In the genomic region with DNA sequence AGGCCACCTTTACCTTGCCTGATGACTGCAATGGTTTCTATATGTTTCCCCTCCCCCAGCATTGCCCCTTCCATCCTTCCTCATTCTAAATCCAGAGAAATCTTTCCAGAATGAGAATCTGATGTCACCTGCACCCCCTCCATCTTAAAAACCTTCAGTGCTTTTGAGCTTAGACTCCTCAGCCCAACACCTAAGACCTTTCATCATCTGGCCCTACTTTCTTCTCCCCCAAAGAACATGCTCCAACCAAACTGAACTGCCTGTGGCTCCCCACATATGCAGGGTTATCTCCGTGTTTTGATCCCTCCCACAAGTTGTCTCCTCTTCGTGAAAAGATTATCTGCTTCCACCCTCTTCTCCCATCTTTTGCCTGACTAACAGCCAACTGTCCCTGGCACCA, we compare ENCODE assay signal across 23 cellular contexts. TPM values are rescaled to one million over a fixed set of nuclear protein-coding genes. Genes with fewer than 3 reads are reported as not detected.
DNase-seq lines count a peak whose midpoint lies in the region; ATAC-seq and TF ChIP-seq lines count a peak whose summit lies in the region.
"Had no signal": no experiment of that assay in that cellular context is flagged by ENCODE, and none has a peak within 500 bp of the region (broad histone marks: within the 10 kb centered on the region; RNA-seq: fewer than 3 reads in every experiment).

No MANE protein-coding gene starts in this region.

- ATAC-seq in foreskin keratinocyte: no peak
- ATAC-seq: gastroesophageal sphincter, sciatic nerve had no signal

- peaks cover 100% of the 10 kb centered on the region for H3K4me1 ChIP-seq in DOHH2 (ENCODE audit: control insufficient read depth, low read length)
- H3K4me1 ChIP-seq in foreskin keratinocyte: peaks cover 5% of the 10 kb centered on the region
- H3K4me1 ChIP-seq: HAP-1 had no signal

- POLR2A ChIA-PET in activated CD4-positive, alpha-beta memory T cell treated with anti-CD3 and anti-CD28 coated beads for 36 hours (lab: Charles Lee): no interaction called here
- POLR2A ChIA-PET in activated CD4-positive, alpha-beta memory T cell treated with anti-CD3 and anti-CD28 coated beads, Interleukin-2, amount 10 ng/mL, durations not matched to agents 7 days and 5 days (lab: Charles Lee): no interaction called here

- intact Hi-C loops in activated CD4-positive, alpha-beta memory T cell treated with anti-CD3 and anti-CD28 coated beads for 36 hours (cut with micrococcal nuclease): no loop called here

- peaks cover 100% of the 10 kb centered on the region for H3K36me3 ChIP-seq in DOHH2 (ENCODE audit: control insufficient read depth, low read length)
- H3K36me3 ChIP-seq: HAP-1 had no signal

- H3K4me3 Mint-ChIP-seq in activated CD4-positive, alpha-beta memory T cell treated with anti-CD3 and anti-CD28 coated beads for 36 hours: no peak overlapping the region
- no peak overlapping the region for H3K4me3 Mint-ChIP-seq in activated CD4-positive, alpha-beta memory T cell treated with anti-CD3 and anti-CD28 coated beads, Interleukin-2, amount 10 ng/mL, durations not matched to agents 7 days and 5 days
- no peak overlapping the region for H3K4me3 Mint-ChIP-seq in activated naive CD8-positive, alpha-beta T cell
- H3K4me3 Mint-ChIP-seq in nephron: no peak overlapping the region

- H3K27ac Mint-ChIP-seq in activated CD4-positive, alpha-beta memory T cell treated with anti-CD3 and anti-CD28 coated beads for 36 hours: peak overlapping the region; percentile 19
- H3K27ac Mint-ChIP-seq in activated CD4-positive, alpha-beta memory T cell treated with anti-CD3 and anti-CD28 coated beads, Interleukin-2, amount 10 ng/mL, durations not matched to agents 7 days and 5 days: no peak overlapping the region
- peak overlapping the region; percentile 13 for H3K27ac Mint-ChIP-seq in activated naive CD8-positive, alpha-beta T cell
- peak overlapping the region in 2 of 3 experiments; percentile 13 to 64 for H3K27ac Mint-ChIP-seq in nephron

- TF ChIP-seq CTCF in DOHH2 (IDR thresholded peaks at IDR 0.05; ENCODE audit: low read depth, low read length, poor library complexity, severe bottlenecking): no peak
- no peak for TF ChIP-seq CTCF in nephron (IDR thresholded peaks at IDR 0.05; ENCODE audit: unreplicated experiment in 3 of 3)
- TF ChIP-seq CTCF in foreskin keratinocyte (conservative IDR thresholded peaks at IDR 0.05): no peak

- peaks cover 37% of the 10 kb centered on the region for H3K36me3 Mint-ChIP-seq in activated CD4-positive, alpha-beta memory T cell treated with anti-CD3 and anti-CD28 coated beads for 36 hours
- peaks cover 86% of the 10 kb centered on the region for H3K36me3 Mint-ChIP-seq in activated CD4-positive, alpha-beta memory T cell treated with anti-CD3 and anti-CD28 coated beads, Interleukin-2, amount 10 ng/mL, durations not matched to agents 7 days and 5 days (ENCODE audit: low read depth)
- peaks cover 30% of the 10 kb centered on the region for H3K36me3 Mint-ChIP-seq in activated naive CD8-positive, alpha-beta T cell
- H3K36me3 Mint-ChIP-seq in nephron (ENCODE audit: low read depth): peaks cover 12% of the 10 kb centered on the region

- peak overlapping the region; percentile 56 for H3K4me2 ChIP-seq in DOHH2 (ENCODE audit: low read length)

- no peaks in the 10 kb centered on the region for H3K27me3 Mint-ChIP-seq in activated CD4-positive, alpha-beta memory T cell treated with anti-CD3 and anti-CD28 coated beads for 36 hours
- H3K27me3 Mint-ChIP-seq in activated CD4-positive, alpha-beta memory T cell treated with anti-CD3 and anti-CD28 coated beads, Interleukin-2, amount 10 ng/mL, durations not matched to agents 7 days and 5 days: no peaks in the 10 kb centered on the region
- no peaks in the 10 kb centered on the region for H3K27me3 Mint-ChIP-seq in activated naive CD8-positive, alpha-beta T cell
- H3K27me3 Mint-ChIP-seq in nephron (ENCODE audit: low read depth): no peaks in the 10 kb centered on the region

- peaks cover 17% of the 10 kb centered on the region for H3F3A ChIP-seq in DOHH2 (ENCODE audit: control insufficient read depth, insufficient read depth)

- DNase-seq in activated CD4-positive, alpha-beta memory T cell treated with anti-CD3 and anti-CD28 coated beads for 36 hours: no peak
- no peak for DNase-seq in activated CD4-positive, alpha-beta memory T cell treated with anti-CD3 and anti-CD28 coated beads, Interleukin-2, amount 10 ng/mL, durations not matched to agents 7 days and 5 days
- no peak for DNase-seq in GM19238 (ENCODE audit: insufficient read length, low spot score)
- DNase-seq in NCI-H2171 treated with DMSO at 0.1 percent for 48 hours (lab: John Stamatoyannopoulos, UW): no peak
- no peak for DNase-seq in foreskin keratinocyte
- DNase-seq: activated CD4-positive, alpha-beta T cell treated with anti-CD3 and anti-CD28 coated beads for 48 hours; caudate nucleus; GDM1; Kasumi-1; NCI-H1048; NCI-H2081 treated with DMSO at 0.1 percent for 48 hours; NCI-H510A treated with DMSO at 0.1 percent for 48 hours; posterior cingulate gyrus; RPMI8226 had no signal

- H3K27ac ChIP-seq in DOHH2 (ENCODE audit: low read depth, low read length) (peak overlapping the region; percentile 57), foreskin keratinocyte (no peak overlapping the region)
- H3K27ac ChIP-seq: BLaER1 treated with 17β-estradiol and CSF1 and Interleukin-3, amounts not matched to agents 10 nM and 100 nM; SK-N-MC had no signal

- no peak overlapping the region for H3K4me3 ChIP-seq in DOHH2 (ENCODE audit: low read length)
- H3K4me3 ChIP-seq: BLaER1 treated with 17β-estradiol and CSF1 and Interleukin-3, amounts not matched to agents 10 nM and 100 nM; gastroesophageal sphincter; HAP-1; SK-N-MC; thoracic aorta had no signal

- H3K79me2 ChIP-seq in DOHH2 (ENCODE audit: control insufficient read depth, low read length): peaks cover 100% of the 10 kb centered on the region

- H3K4me1 Mint-ChIP-seq in activated CD4-positive, alpha-beta memory T cell treated with anti-CD3 and anti-CD28 coated beads for 36 hours (ENCODE audit: low read depth): peaks cover 57% of the 10 kb centered on the region
- H3K4me1 Mint-ChIP-seq in activated CD4-positive, alpha-beta memory T cell treated with anti-CD3 and anti-CD28 coated beads, Interleukin-2, amount 10 ng/mL, durations not matched to agents 7 days and 5 days: peaks cover 47% of the 10 kb centered on the region
- peaks cover 49% of the 10 kb centered on the region for H3K4me1 Mint-ChIP-seq in activated naive CD8-positive, alpha-beta T cell (ENCODE audit: low read depth)
- peaks cover 32% of the 10 kb centered on the region for H3K4me1 Mint-ChIP-seq in nephron

- peaks cover 54% of the 10 kb centered on the region for H4K20me1 ChIP-seq in DOHH2 (ENCODE audit: control insufficient read depth, insufficient read depth, low read depth, low read length)

- H3K27me3 ChIP-seq in DOHH2 (ENCODE audit: control insufficient read depth, low read length) (no peaks in the 10 kb centered on the region), foreskin keratinocyte (no peaks in the 10 kb centered on the region)
- H3K27me3 ChIP-seq: BLaER1 treated with 17β-estradiol and CSF1 and Interleukin-3, amounts not matched to agents 10 nM and 100 nM; gastroesophageal sphincter had no signal

- no peaks in the 10 kb centered on the region for H3K9me3 Mint-ChIP-seq in activated CD4-positive, alpha-beta memory T cell treated with anti-CD3 and anti-CD28 coated beads for 36 hours
- no peaks in the 10 kb centered on the region for H3K9me3 Mint-ChIP-seq in activated CD4-positive, alpha-beta memory T cell treated with anti-CD3 and anti-CD28 coated beads, Interleukin-2, amount 10 ng/mL, durations not matched to agents 7 days and 5 days
- H3K9me3 Mint-ChIP-seq in activated naive CD8-positive, alpha-beta T cell (ENCODE audit: low read depth): no peaks in the 10 kb centered on the region
- H3K9me3 Mint-ChIP-seq in nephron: peaks cover 5% of the 10 kb centered on the region

- CTCF ChIA-PET in activated CD4-positive, alpha-beta memory T cell treated with anti-CD3 and anti-CD28 coated beads for 36 hours (lab: Charles Lee): interaction anchor here (1.1 kb wide), 1 partner anchor 19 kb away, joined by 3 read pairs; no protein-coding TSS in a partner anchor
- CTCF ChIA-PET in activated CD4-positive, alpha-beta memory T cell treated with anti-CD3 and anti-CD28 coated beads, Interleukin-2, amount 10 ng/mL, durations not matched to agents 7 days and 5 days (lab: Charles Lee): no interaction called here

- H3K9me2 ChIP-seq in DOHH2 (replicated peaks; ENCODE audit: control insufficient read depth, low read length): no peaks in the 10 kb centered on the region

- H3K9me3 ChIP-seq in DOHH2 (ENCODE audit: control insufficient read depth, insufficient read depth, low read length): no peaks in the 10 kb centered on the region
- H3K9me3 ChIP-seq: gastroesophageal sphincter, HAP-1, thoracic aorta had no signal

RNA-seq across cellular contexts. Expression of a gene that starts 27.3 kb away (rescaled TPM):
- 100 to 1,000 TPM; 104 to 106 TPM for total RNA-seq in activated CD4-positive, alpha-beta memory T cell treated with anti-CD3 and anti-CD28 coated beads for 36 hours
- 10 to 100 TPM; 74.9 to 75.1 TPM for total RNA-seq in activated CD4-positive, alpha-beta memory T cell treated with anti-CD3 and anti-CD28 coated beads, Interleukin-2, amount 10 ng/mL, durations not matched to agents 7 days and 5 days
- total RNA-seq in foreskin keratinocyte: 29.3 and 33.9 TPM in 2 replicates
- 18.5 and 19.9 TPM in 2 replicates for polyA plus RNA-seq in foreskin keratinocyte
